Comparison of ENCODE assay signal across 31 cellular contexts in genomic region chr2:188966728-188967127, GRCh38. TPM values are rescaled to one million over a fixed set of nuclear protein-coding genes. Genes with fewer than 3 reads are reported as not detected.
A peak's percentile ranks its signal among the peaks of the same experiment; 100 is the strongest.
DNase-seq lines count a peak whose midpoint lies in the region; ATAC-seq, FAIRE-seq and TF ChIP-seq lines count a peak whose summit lies in the region.
"Had no signal": no experiment of that assay in that cellular context is flagged by ENCODE, and none has a peak within 500 bp of the region (broad histone marks: within the 10 kb centered on the region; RNA-seq: fewer than 3 reads in every experiment).

No MANE protein-coding gene starts in this region.

- TF ChIP-seq POLR2A in gastrocnemius medialis (IDR thresholded peaks at IDR 0.05), result no peak

- H3K27me3 ChIP-seq in heart right ventricle (no peaks in the 10 kb centered on the region), right atrium auricular region (no peaks in the 10 kb centered on the region), gastrocnemius medialis (no peaks in the 10 kb centered on the region)
- H3K27me3 ChIP-seq: MG63 had no signal

- no peak for DNase-seq in heart right ventricle
- DNase-seq in cardiac septum (ENCODE audit: low spot score), result no peak
- DNase-seq in right atrium auricular region (ENCODE audit: low spot score), result no peak
- DNase-seq in gastrocnemius medialis, result no peak
- no peak for DNase-seq in NCI-H2227 treated with DMSO at 0.1 percent for 48 hours (lab: John Stamatoyannopoulos, UW)
- DNase-seq in frontal cortex (ENCODE audit: low spot score in 2 of 2), result no peak
- DNase-seq in midbrain (lab: John Stamatoyannopoulos, UW), result no peak
- DNase-seq: activated CD4-positive, alpha-beta T cell treated with anti-CD3 and anti-CD28 coated beads, Interleukin-2, amount 50 U/mL, for 48 hours; activated CD8-positive, alpha-beta memory T cell treated with anti-CD3 and anti-CD28 coated beads, Interleukin-2, amount 50 U/mL, for 4 hours; activated naive CD4-positive, alpha-beta T cell treated with anti-CD3 and anti-CD28 coated beads, Interleukin-2, amount 50 U/mL, for 16 hours; AML-193; anterior cingulate cortex; CD4-positive, alpha-beta memory T cell; central memory CD4-positive, alpha-beta T cell; hippocampal formation; KG1; left colon; MG63; naive thymus-derived CD4-positive, alpha-beta T cell; NCI-H1417; NCI-H2081; NCI-H226; NCI-H774; nucleus accumbens; stimulated activated CD4-positive, alpha-beta T cell treated with anti-CD3 and anti-CD28 coated beads, Interleukin-2, amount 100 ng/mL, for 48 hours; substantia nigra; T-cell had no signal

- FAIRE-seq in frontal cortex (lab: Jason Lieb, UNC), result no peak

- peaks cover 0 to 19% (median 5%) of the 10 kb centered on the region in 9 donors for H3K4me1 ChIP-seq in heart right ventricle
- no peaks in the 10 kb centered on the region for H3K4me1 ChIP-seq in right atrium auricular region
- H3K4me1 ChIP-seq in gastrocnemius medialis, result peaks cover 6% of the 10 kb centered on the region in 2 donors
- H3K4me1 ChIP-seq: prostate gland had no signal

- TF ChIP-seq CTCF in heart right ventricle (IDR thresholded peaks at IDR 0.05), result no peak
- no peak for TF ChIP-seq CTCF in right atrium auricular region (IDR thresholded peaks at IDR 0.05)
- TF ChIP-seq CTCF in gastrocnemius medialis (IDR thresholded peaks at IDR 0.05 in 4 of 5, conservative IDR thresholded peaks at IDR 0.05 in 1 of 5), result no peak

- H3K27ac ChIP-seq in heart right ventricle (peak overlapping the region; percentile 25 to 82 (median 62)), right atrium auricular region (peak overlapping the region; percentile 64 to 66), gastrocnemius medialis (peak overlapping the region; percentile 21 to 51 (median 50))
- H3K27ac ChIP-seq: prostate gland had no signal

- peaks cover 0 to 5% (median 0%) of the 10 kb centered on the region in 11 donors for H3K9me3 ChIP-seq in heart right ventricle
- no peaks in the 10 kb centered on the region for H3K9me3 ChIP-seq in right atrium auricular region
- no peaks in the 10 kb centered on the region for H3K9me3 ChIP-seq in gastrocnemius medialis
- H3K9me3 ChIP-seq: MG63, prostate gland had no signal

- ATAC-seq in heart right ventricle (peak in 3 of 8 donors; percentile 7 to 55 (median 29)), gastrocnemius medialis (no peak), HG02763 (IDR thresholded peaks at IDR 0.05; ENCODE audit: unreplicated experiment) (no peak)
- ATAC-seq: left colon; naive thymus-derived CD4-positive, alpha-beta T cell; stimulated activated effector memory CD8-positive, alpha-beta T cell treated with anti-CD3 and anti-CD28 coated beads, Interleukin-12 subunit alpha, Interleukin-12 subunit beta, amount 100 ng/mL, for 72 hours; T-cell had no signal

- intact Hi-C loops in heart right ventricle (cut with DNase I), result no loop called here
- intact Hi-C loops in cardiac septum (cut with DNase I), result no loop called here
- intact Hi-C loops in gastrocnemius medialis (cut with DNase I; ENCODE audit: low total_unique reads), result loop anchor here (5.0 kb wide), 1 partner anchor 69 kb away; no protein-coding TSS in a partner anchor

- H3K4me3 ChIP-seq in heart right ventricle, result no peak overlapping the region
- no peak overlapping the region for H3K4me3 ChIP-seq in right atrium auricular region
- no peak overlapping the region for H3K4me3 ChIP-seq in gastrocnemius medialis
- H3K4me3 ChIP-seq: MG63, prostate gland had no signal

- WGBS in heart right ventricle, 2 donors, result 76 to 88% methylated on average over 3 of the region's 3 CpGs

- in situ Hi-C loops in gastrocnemius medialis (cut with MboI; ENCODE audit: low sequenced_read_pairs in 4 of 4), result no loop called here

- no peaks in the 10 kb centered on the region for H3K36me3 ChIP-seq in heart right ventricle
- no peaks in the 10 kb centered on the region for H3K36me3 ChIP-seq in right atrium auricular region
- H3K36me3 ChIP-seq in gastrocnemius medialis, result no peaks in the 10 kb centered on the region
- H3K36me3 ChIP-seq: MG63, prostate gland had no signal

RNA-seq across cellular contexts. Expression of gene COL3A1, which starts 7.4 kb away (rescaled TPM):
- total RNA-seq in heart right ventricle (100 to 1,000 TPM in 3 of 10 donors, 10 to 100 TPM in 7; 53.9 to 700 (median 73.5) TPM), cardiac septum (180 TPM), right atrium auricular region (100 to 1,000 TPM in 1 of 2 donors, 10 to 100 TPM in 1; 86.4 to 608 TPM), gastrocnemius medialis (10 to 100 TPM in 3 of 4 donors, 1 to 10 TPM in 1; 6.5 to 42.7 (median 15.0) TPM), frontal cortex (88.0 TPM)
- 100 to 1,000 TPM in 1 of 2 donors, 10 to 100 TPM in 1; 33.5 to 173 TPM for polyA plus RNA-seq in heart right ventricle
- total RNA-seq: CD4-positive, alpha-beta memory T cell; dermis microvascular lymphatic vessel endothelial cell had no signal
- polyA plus RNA-seq: CD4-positive, alpha-beta memory T cell; naive thymus-derived CD4-positive, alpha-beta T cell had no signal
